ENCODE assay signal across 8 cellular contexts in genomic region chr17:3683054-3683511, GRCh38. TPM values are rescaled to one million over a fixed set of nuclear protein-coding genes. Genes with fewer than 3 reads are reported as not detected.
A peak's percentile ranks its signal among the peaks of the same experiment; 100 is the strongest.
DNase-seq lines count a peak whose midpoint lies in the region; ATAC-seq and TF ChIP-seq lines count a peak whose summit lies in the region.

No MANE protein-coding gene starts in this region.

- ATAC-seq in natural killer cell (peak; percentile 92 to 99 (median 94)), HG03442 (IDR thresholded peaks at IDR 0.05; ENCODE audit: unreplicated experiment) (no peak), GM18873 (IDR thresholded peaks at IDR 0.05; ENCODE audit: low FRiP score, unreplicated experiment) (no peak)

- no peak overlapping the region for H3K9ac ChIP-seq in KMS-11

- no peaks in the 10 kb centered on the region for H3K27me3 ChIP-seq in KMS-11 (ENCODE audit: insufficient read depth, low read depth)

- no peaks in the 10 kb centered on the region for H3K36me3 ChIP-seq in KMS-11 (ENCODE audit: insufficient read depth)

- peaks cover 4% of the 10 kb centered on the region for H3K4me1 ChIP-seq in KMS-11 (ENCODE audit: low read depth, poor library complexity, severe bottlenecking)

- H3K4me2 ChIP-seq in KMS-11 = no peak overlapping the region

- no peak overlapping the region for H3K4me3 ChIP-seq in KMS-11 (IDR thresholded peaks at IDR 0.05; ENCODE audit: insufficient read depth, low read depth, low read length)

- H2AFZ ChIP-seq in KMS-11 (ENCODE audit: low read depth) = no peak overlapping the region

- H3K9me3 Mint-ChIP-seq in natural killer cell = no peaks in the 10 kb centered on the region

- no peak overlapping the region for H3K4me3 Mint-ChIP-seq in natural killer cell

- H3K27ac ChIP-seq in KMS-11 = no peak overlapping the region

- H3K27ac Mint-ChIP-seq in natural killer cell = peak overlapping the region in 1 of 2 donors; percentile 42

- TF ChIP-seq CTCF in KMS-11 (conservative IDR thresholded peaks at IDR 0.05; ENCODE audit: low read depth, low read length) = peak; percentile 78
- TF ChIP-seq CTCF in natural killer cell (IDR thresholded peaks at IDR 0.05) = peak; percentile 96

- peaks cover 0 to 6% of the 10 kb centered on the region in 2 donors for H3K4me1 Mint-ChIP-seq in natural killer cell

- DNase-seq in NCI-H1694 (lab: John Stamatoyannopoulos, UW) (peak; percentile 22), NCI-H1694 treated with DMSO at 0.1 percent for 48 hours (lab: John Stamatoyannopoulos, UW) (no peak), natural killer cell (peak; percentile 46)
- DNase-seq in activated CD4-positive, alpha-beta T cell treated with anti-CD3 and anti-CD28 coated beads for 48 hours = peak; percentile 71
- peak; percentile 30 for DNase-seq in effector CD8-positive, alpha-beta T cell (lab: John Stamatoyannopoulos, UW)

- intact Hi-C loops in natural killer cell (cut with micrococcal nuclease) = loop anchor here (2.0 kb wide), 2 partner anchors 54 to 144 kb away; no protein-coding TSS in a partner anchor

- H4K20me1 ChIP-seq in KMS-11 (ENCODE audit: insufficient read depth) = no peaks in the 10 kb centered on the region

- no peaks in the 10 kb centered on the region for H3K36me3 Mint-ChIP-seq in natural killer cell

- H3K27me3 Mint-ChIP-seq in natural killer cell (ENCODE audit: low read depth in 2 of 2) = no peaks in the 10 kb centered on the region

- H3K79me2 ChIP-seq in KMS-11 (ENCODE audit: insufficient read depth, low read depth) = no peaks in the 10 kb centered on the region

RNA-seq across cellular contexts. Expression of gene P2RX5, which starts 12.9 kb away (rescaled TPM):
- 10 to 100 TPM in 1 of 3 donors, 1 to 10 TPM in 2; 7.8 to 15.4 (median 9.2) TPM for total RNA-seq in natural killer cell

RNA-seq across cellular contexts. Expression of gene EMC6, which starts 14.5 kb away (rescaled TPM):
- 10 to 100 TPM; 29.3 to 34.7 (median 32.1) TPM for total RNA-seq in natural killer cell

RNA-seq across cellular contexts. Expression of gene TAX1BP3, which starts 14.7 kb away (rescaled TPM):
- total RNA-seq in natural killer cell = 10 to 100 TPM; 15.1 to 17.0 (median 16.3) TPM

RNA-seq across cellular contexts. Expression of gene HASPIN, which starts 40.6 kb away (rescaled TPM):
- under 1 TPM; 0.33 to 0.79 (median 0.70) TPM for total RNA-seq in natural killer cell

RNA-seq across cellular contexts. Expression of gene CTNS, which starts 46.5 kb away (rescaled TPM):
- 10 to 100 TPM in 1 of 3 donors, 1 to 10 TPM in 2; 7.6 to 24.2 (median 9.6) TPM for total RNA-seq in natural killer cell

Comparison
In these comparisons a context has a peak if more than half of its experiments do, and no peak if none do; other contexts are left out.
1. ATAC-seq: peak in natural killer cell (3 of 3); none in HG03442 (single experiment) and GM18873 (single experiment).